In the genomic region with DNA sequence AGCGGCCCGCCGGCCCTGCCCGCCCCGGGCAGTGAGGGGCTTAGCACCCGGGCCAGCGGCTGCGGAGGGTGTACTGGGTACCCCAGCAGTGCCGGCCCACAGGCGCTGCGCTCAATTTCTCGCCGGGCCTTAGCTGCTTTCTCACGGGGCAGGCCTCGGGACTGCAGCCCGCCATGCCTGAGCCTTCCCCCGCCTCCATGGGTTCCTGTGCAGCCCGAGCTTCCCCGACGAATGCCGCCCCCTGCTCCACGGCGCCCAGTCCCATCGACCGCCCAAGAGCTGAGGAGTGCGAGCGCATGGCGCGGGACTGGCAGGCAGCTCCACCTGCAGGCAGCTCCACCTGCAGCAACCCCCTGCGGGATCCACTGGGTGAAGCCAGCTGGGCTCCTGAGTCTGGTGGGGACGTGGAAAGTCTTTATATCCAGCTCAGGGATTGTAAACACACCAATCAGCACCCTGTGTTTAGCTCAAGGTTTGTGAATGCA, we compare ENCODE assay signal across 9 cellular contexts. TPM values are rescaled to one million over a fixed set of nuclear protein-coding genes. Genes with fewer than 3 reads are reported as not detected.
DNase-seq lines count a peak whose midpoint lies in the region; ATAC-seq and TF ChIP-seq lines count a peak whose summit lies in the region.
"Not testable (repeated sequence)": the region's sequence is repeated elsewhere in the genome, so short reads cannot be mapped to it uniquely, and the experiment has no call there.
"Had no signal": no experiment of that assay in that cellular context is flagged by ENCODE, and none has a peak within 500 bp of the region (broad histone marks: within the 10 kb centered on the region; RNA-seq: fewer than 3 reads in every experiment).

No MANE protein-coding gene starts in this region.

- H3K27me3 ChIP-seq in skeletal muscle satellite cell (ENCODE audit: control insufficient read depth, insufficient read depth, low read length) = peaks cover 38% of the 10 kb centered on the region
- not testable (repeated sequence) for H3K27me3 ChIP-seq in thymus (ENCODE audit: control insufficient read depth, insufficient read depth)

- H3K9me3 Mint-ChIP-seq in activated T-cell treated with anti-CD3 and anti-CD28 coated beads, Interleukin-2, amount 50 U/mL, for 4 hours = not testable (repeated sequence)

- H3K27ac ChIP-seq in thymus (ENCODE audit: low read depth) = not testable (repeated sequence)

- WGBS in thymus = 35% methylated on average over 31 of the region's 31 CpGs

- H3K27me3 Mint-ChIP-seq in activated T-cell treated with anti-CD3 and anti-CD28 coated beads, Interleukin-2, amount 50 U/mL, for 4 hours (ENCODE audit: low read depth) = peaks cover 12% of the 10 kb centered on the region

- not testable (repeated sequence) for H3K4me1 ChIP-seq in skeletal muscle satellite cell (ENCODE audit: control insufficient read depth, insufficient read depth, low read length); thymus (ENCODE audit: control insufficient read depth, insufficient read depth, low read length)

- not testable (repeated sequence) for H3K9ac ChIP-seq in skeletal muscle satellite cell (ENCODE audit: low read depth, low read length)

- H3K9me3 ChIP-seq in skeletal muscle satellite cell (replicated peaks; ENCODE audit: low read length); thymus (ENCODE audit: control insufficient read depth): not testable (repeated sequence)

- not testable (repeated sequence) for H3K36me3 ChIP-seq in skeletal muscle satellite cell (ENCODE audit: insufficient read depth, low read length); thymus (ENCODE audit: control insufficient read depth, insufficient read depth)

- TF ChIP-seq CTCF in GM12874 (IDR thresholded peaks at IDR 0.05; ENCODE audit: insufficient read depth, low read depth, low read length) = peak; percentile 56

- peak; percentile 84 to 90 for ATAC-seq in activated T-cell treated with anti-CD3 and anti-CD28 coated beads, Interleukin-2, amount 50 U/mL, for 4 hours

- H3K4me3 ChIP-seq in skeletal muscle satellite cell (ENCODE audit: low read length) = not testable (repeated sequence)
- peak overlapping the region; percentile 23 for H3K4me3 ChIP-seq in thymus (ENCODE audit: low read length)

- H3K4me2 ChIP-seq in skeletal muscle satellite cell (ENCODE audit: low read length) = peak overlapping the region; percentile 15

- H3K4me1 Mint-ChIP-seq in activated T-cell treated with anti-CD3 and anti-CD28 coated beads, Interleukin-2, amount 50 U/mL, for 4 hours (ENCODE audit: low read depth) = not testable (repeated sequence)

- H3K36me3 Mint-ChIP-seq in activated T-cell treated with anti-CD3 and anti-CD28 coated beads, Interleukin-2, amount 50 U/mL, for 4 hours (ENCODE audit: insufficient read depth) = not testable (repeated sequence)

- DNase-seq in HK-2 (ENCODE audit: unreplicated experiment) = peak; percentile 39
- DNase-seq in T-helper 1 cell = peak in 3 of 5 donors; percentile 7 to 19 (median 15)
- DNase-seq in activated T-cell treated with anti-CD3 and anti-CD28 coated beads, Interleukin-2, amount 50 U/mL, for 4 hours = peak; percentile 31
- DNase-seq in ecto neural progenitor cell (ENCODE audit: low spot score) = peak; percentile 78
- peak; percentile 75 for DNase-seq in left kidney (ENCODE audit: low read depth, low spot score)

- H3K4me3 Mint-ChIP-seq in activated T-cell treated with anti-CD3 and anti-CD28 coated beads, Interleukin-2, amount 50 U/mL, for 4 hours = peak overlapping the region; percentile 73

RNA-seq across cellular contexts. Expression of a gene that starts 48.5 kb away (rescaled TPM):
- total RNA-seq in activated T-cell treated with anti-CD3 and anti-CD28 coated beads, Interleukin-2, amount 50 U/mL, for 4 hours = 100 to 1,000 TPM in 1 of 3 donors, 10 to 100 TPM in 2; 65.3 to 131 (median 86.3) TPM
- total RNA-seq in skeletal muscle satellite cell (2012; rRNA removed) = under 0.01 TPM in 1 of 2 replicates, not detected in the other
- polyA plus RNA-seq in thymus = 27.9 TPM
- total RNA-seq: HT-29 had no signal

Comparison
In these comparisons a context has a peak if more than half of its experiments do, and no peak if none do; other contexts are left out.
1. DNase-seq: peak in every context shown above with its lines; median percentile 78 in ecto neural progenitor cell; 75 in left kidney; 39 in HK-2; 31 in activated T-cell treated with anti-CD3 and anti-CD28 coated beads, Interleukin-2, amount 50 U/mL, for 4 hours; 15 in T-helper 1 cell.